1 cellular context compared by ENCODE assay signal in the genomic region with DNA sequence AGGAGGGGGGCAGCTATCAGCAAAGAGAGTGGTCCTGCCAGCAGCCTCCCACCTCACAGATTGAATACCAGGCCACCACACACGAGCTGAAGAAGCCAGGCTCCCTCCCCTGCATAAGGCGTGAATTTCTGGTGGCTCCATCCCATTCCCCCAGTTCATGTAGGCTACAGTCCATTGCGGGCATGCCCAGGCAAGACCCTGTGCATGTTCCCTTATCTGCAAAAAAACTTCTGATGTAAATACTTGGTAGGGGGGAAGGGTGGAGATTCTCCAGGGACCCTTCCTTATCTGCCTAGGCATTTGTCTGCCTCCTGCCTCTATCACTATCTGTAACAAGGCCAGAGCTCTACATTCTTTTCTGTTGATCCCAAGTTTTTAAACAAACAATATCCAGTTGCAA.
A peak's percentile ranks its signal among the peaks of the same experiment; 100 is the strongest.
TF ChIP-seq lines count a peak whose summit lies in the region.

No MANE protein-coding gene starts in this region.

TF ChIP-seq in K562, 482 proteins besides CTCF, POLR2A, EP300 and RAD21:
- TF ChIP-seq CBFA2T2 (conservative IDR thresholded peaks at IDR 0.05): peak; percentile 50
- TF ChIP-seq, protein P1, sequence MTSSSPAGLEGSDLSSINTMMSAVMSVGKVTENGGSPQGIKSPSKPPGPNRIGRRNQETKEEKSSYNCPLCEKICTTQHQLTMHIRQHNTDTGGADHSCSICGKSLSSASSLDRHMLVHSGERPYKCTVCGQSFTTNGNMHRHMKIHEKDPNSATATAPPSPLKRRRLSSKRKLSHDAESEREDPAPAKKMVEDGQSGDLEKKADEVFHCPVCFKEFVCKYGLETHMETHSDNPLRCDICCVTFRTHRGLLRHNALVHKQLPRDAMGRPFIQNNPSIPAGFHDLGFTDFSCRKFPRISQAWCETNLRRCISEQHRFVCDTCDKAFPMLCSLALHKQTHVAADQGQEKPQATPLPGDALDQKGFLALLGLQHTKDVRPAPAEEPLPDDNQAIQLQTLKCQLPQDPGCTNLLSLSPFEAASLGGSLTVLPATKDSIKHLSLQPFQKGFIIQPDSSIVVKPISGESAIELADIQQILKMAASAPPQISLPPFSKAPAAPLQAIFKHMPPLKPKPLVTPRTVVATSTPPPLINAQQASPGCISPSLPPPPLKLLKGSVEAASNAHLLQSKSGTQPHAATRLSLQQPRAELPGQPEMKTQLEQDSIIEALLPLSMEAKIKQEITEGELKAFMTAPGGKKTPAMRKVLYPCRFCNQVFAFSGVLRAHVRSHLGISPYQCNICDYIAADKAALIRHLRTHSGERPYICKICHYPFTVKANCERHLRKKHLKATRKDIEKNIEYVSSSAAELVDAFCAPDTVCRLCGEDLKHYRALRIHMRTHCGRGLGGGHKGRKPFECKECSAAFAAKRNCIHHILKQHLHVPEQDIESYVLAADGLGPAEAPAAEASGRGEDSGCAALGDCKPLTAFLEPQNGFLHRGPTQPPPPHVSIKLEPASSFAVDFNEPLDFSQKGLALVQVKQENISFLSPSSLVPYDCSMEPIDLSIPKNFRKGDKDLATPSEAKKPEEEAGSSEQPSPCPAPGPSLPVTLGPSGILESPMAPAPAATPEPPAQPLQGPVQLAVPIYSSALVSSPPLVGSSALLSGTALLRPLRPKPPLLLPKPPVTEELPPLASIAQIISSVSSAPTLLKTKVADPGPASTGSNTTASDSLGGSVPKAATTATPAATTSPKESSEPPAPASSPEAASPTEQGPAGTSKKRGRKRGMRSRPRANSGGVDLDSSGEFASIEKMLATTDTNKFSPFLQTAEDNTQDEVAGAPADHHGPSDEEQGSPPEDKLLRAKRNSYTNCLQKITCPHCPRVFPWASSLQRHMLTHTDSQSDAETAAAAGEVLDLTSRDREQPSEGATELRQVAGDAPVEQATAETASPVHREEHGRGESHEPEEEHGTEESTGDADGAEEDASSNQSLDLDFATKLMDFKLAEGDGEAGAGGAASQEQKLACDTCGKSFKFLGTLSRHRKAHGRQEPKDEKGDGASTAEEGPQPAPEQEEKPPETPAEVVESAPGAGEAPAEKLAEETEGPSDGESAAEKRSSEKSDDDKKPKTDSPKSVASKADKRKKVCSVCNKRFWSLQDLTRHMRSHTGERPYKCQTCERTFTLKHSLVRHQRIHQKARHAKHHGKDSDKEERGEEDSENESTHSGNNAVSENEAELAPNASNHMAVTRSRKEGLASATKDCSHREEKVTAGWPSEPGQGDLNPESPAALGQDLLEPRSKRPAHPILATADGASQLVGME (CRISPR knock-in tag; IDR thresholded peaks at IDR 0.05): no peak
- TF ChIP-seq TCF3 (CRISPR knock-in tag; IDR thresholded peaks at IDR 0.05): peak; percentile 41; the same call in 1 of the 2 replicates
- TF ChIP-seq ARID1B (IDR thresholded peaks at IDR 0.05): 0 out of 2 replicates have a peak, but pooled peaks have one; percentile 44
- no peak for TF ChIP-seq ETS2 (tag; IDR thresholded peaks at IDR 0.05; ENCODE audit: borderline replicate concordance, poor library complexity, severe bottlenecking)
- peak; percentile 30; the same call in 1 of the 2 replicates for TF ChIP-seq NCOR1 (IDR thresholded peaks at IDR 0.05)
- TF ChIP-seq U2AF2 (optimal IDR thresholded peaks at IDR 0.05; ENCODE audit: low read depth, low read length): no peak
- TF ChIP-seq TAL1 (IDR thresholded peaks at IDR 0.05): peak; percentile 30; the same call in 1 of the 2 replicates
- TF ChIP-seq XRCC4 (IDR thresholded peaks at IDR 0.05; ENCODE audit: extremely low read depth, insufficient read depth, insufficient read length): no peak
- peak; percentile 69 for TF ChIP-seq CBFA2T3 (IDR thresholded peaks at IDR 0.05)
- peak; percentile 32 to 43; a peak in 2 of 4 replicates for TF ChIP-seq TRIM24 (IDR thresholded peaks at IDR 0.05)
- TF ChIP-seq ZNF316 (IDR thresholded peaks at IDR 0.05): no peak
- no peak for TF ChIP-seq ZNF347 (CRISPR knock-in tag; IDR thresholded peaks at IDR 0.05; ENCODE audit: low read depth)
